14 cellular contexts compared by ENCODE assay signal in the genomic region with DNA sequence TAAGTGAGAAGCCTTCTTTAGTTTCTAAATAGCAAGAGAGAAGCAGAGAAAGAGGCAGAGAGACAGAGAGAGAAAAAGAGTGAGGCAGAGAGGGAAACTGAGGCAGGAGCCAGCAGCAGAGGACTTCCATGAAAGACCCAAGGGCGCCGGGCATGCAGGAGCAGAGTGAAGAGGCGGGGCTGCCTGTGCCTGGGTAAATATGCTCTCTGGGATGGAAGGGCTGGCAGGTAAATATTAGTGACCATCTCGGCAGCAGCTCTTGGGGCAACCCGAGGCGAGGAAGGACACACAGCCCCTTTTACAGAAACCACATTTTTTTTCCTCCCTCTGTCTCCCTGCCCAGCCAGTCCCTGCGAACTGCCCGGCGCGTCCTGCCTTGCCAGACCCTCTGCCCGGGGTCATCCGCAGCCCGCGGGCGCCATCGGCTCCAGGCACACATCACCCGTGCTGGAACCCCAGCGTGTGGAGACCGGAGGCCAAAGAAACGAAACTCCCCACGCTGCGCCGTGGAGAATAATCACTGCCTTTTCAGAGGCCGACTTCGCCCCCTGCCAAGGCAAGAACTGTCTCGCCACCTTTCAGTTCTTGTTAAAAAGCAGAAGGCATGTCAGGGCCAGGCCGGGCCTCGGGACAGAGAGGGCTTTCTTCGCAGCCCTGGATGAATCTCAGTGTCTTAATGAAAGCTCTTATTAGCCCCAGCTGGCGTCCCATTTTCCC.
DNase-seq lines count a peak whose midpoint lies in the region; ATAC-seq and TF ChIP-seq lines count a peak whose summit lies in the region.
"Had no signal": no experiment of that assay in that cellular context is flagged by ENCODE, and none has a peak within 500 bp of the region (broad histone marks: within the 10 kb centered on the region; RNA-seq: fewer than 3 reads in every experiment).

No MANE protein-coding gene starts in this region.

- H3K4me3 ChIP-seq in H7 (ENCODE audit: insufficient read depth, low read depth, low read length) (no peak overlapping the region), coronary artery (peak overlapping the region; percentile 17), neural progenitor cell (no peak overlapping the region), Peyer's patch (no peak overlapping the region)
- H3K4me3 ChIP-seq: SJCRH30, vagina had no signal

- no peaks in the 10 kb centered on the region for H3K36me3 Mint-ChIP-seq in neural progenitor cell

- H3K27me3 Mint-ChIP-seq in neural progenitor cell (ENCODE audit: insufficient read depth, low read depth) = peaks cover 4% of the 10 kb centered on the region

- H3K9me3 ChIP-seq in neural progenitor cell (ENCODE audit: low read depth) = peaks cover 3% of the 10 kb centered on the region
- H3K9me3 ChIP-seq in Peyer's patch = no peaks in the 10 kb centered on the region
- H3K9me3 ChIP-seq: vagina had no signal

- peak overlapping the region; percentile 63 for H2AFZ ChIP-seq in neural progenitor cell (replicated peaks)

- no peaks in the 10 kb centered on the region for H3K27me3 ChIP-seq in H7 (ENCODE audit: control insufficient read depth, insufficient read depth, low read length)
- H3K27me3 ChIP-seq in neural progenitor cell = no peaks in the 10 kb centered on the region
- no peaks in the 10 kb centered on the region for H3K27me3 ChIP-seq in Peyer's patch
- H3K27me3 ChIP-seq: SJCRH30, vagina had no signal

- peaks cover 36% of the 10 kb centered on the region for H3F3A ChIP-seq in neural progenitor cell (ENCODE audit: low read depth)

- H3K9ac ChIP-seq in neural progenitor cell = no peak overlapping the region

- H3K79me2 ChIP-seq in neural progenitor cell (ENCODE audit: low read depth) = no peaks in the 10 kb centered on the region

- no peak for ATAC-seq in HG02678 (IDR thresholded peaks at IDR 0.05; ENCODE audit: unreplicated experiment)
- ATAC-seq in HG02610 (IDR thresholded peaks at IDR 0.05; ENCODE audit: unreplicated experiment) = no peak
- ATAC-seq in GM18861 (IDR thresholded peaks at IDR 0.05; ENCODE audit: unreplicated experiment) = no peak

- H3K27ac ChIP-seq in coronary artery (no peak overlapping the region), neural progenitor cell (peak overlapping the region; percentile 83), Peyer's patch (no peak overlapping the region)
- H3K27ac ChIP-seq: SJCRH30, vagina had no signal

- no peak for TF ChIP-seq CTCF in coronary artery (IDR thresholded peaks at IDR 0.05)
- TF ChIP-seq CTCF in neural progenitor cell (IDR thresholded peaks at IDR 0.05) = no peak
- no peak for TF ChIP-seq CTCF in Peyer's patch (IDR thresholded peaks at IDR 0.05)

- TF ChIP-seq POLR2A in Peyer's patch (IDR thresholded peaks at IDR 0.05) = no peak

- peaks cover 27% of the 10 kb centered on the region for H3K4me1 Mint-ChIP-seq in neural progenitor cell

- peaks cover 5% of the 10 kb centered on the region for H3K9me3 Mint-ChIP-seq in neural progenitor cell

- H3K27ac Mint-ChIP-seq in neural progenitor cell = no peak overlapping the region

- H3K4me1 ChIP-seq in neural progenitor cell (peaks cover 36% of the 10 kb centered on the region), Peyer's patch (no peaks in the 10 kb centered on the region)
- H3K4me1 ChIP-seq: vagina had no signal

- peak overlapping the region; percentile 47 for H3K4me2 ChIP-seq in neural progenitor cell

- no peaks in the 10 kb centered on the region for H4K20me1 ChIP-seq in neural progenitor cell (ENCODE audit: low read depth)

- H3K36me3 ChIP-seq in H7 (replicated peaks; ENCODE audit: control insufficient read depth, insufficient read depth, low read length) (no peaks in the 10 kb centered on the region), neural progenitor cell (no peaks in the 10 kb centered on the region), Peyer's patch (no peaks in the 10 kb centered on the region)
- H3K36me3 ChIP-seq: SJCRH30, vagina had no signal

- H3K4me3 Mint-ChIP-seq in neural progenitor cell = no peak overlapping the region

- DNase-seq in Ammon's horn (ENCODE audit: low spot score) (peak; percentile 84), H7 (peak; percentile 30), coronary artery (ENCODE audit: low spot score) (no peak), neural progenitor cell (ENCODE audit: low spot score) (peak; percentile 43), Peyer's patch (no peak)
- DNase-seq: activated CD4-positive, alpha-beta T cell treated with anti-CD3 and anti-CD28 coated beads for 1 hour; activated naive CD4-positive, alpha-beta T cell treated with Interleukin-2 at 50 U/mL for 16 hours; cerebellar nuclear complex; SJCRH30; stimulated activated naive CD4-positive, alpha-beta T cell treated with Interleukin-2 at 50 U/mL for 16 hours had no signal

Comparison
In these comparisons a context has a peak if more than half of its experiments do, and no peak if none do; other contexts are left out.
1. DNase-seq: peak in Ammon's horn (single experiment), H7 (single experiment) and neural progenitor cell (single experiment); none in coronary artery (single experiment) and Peyer's patch (0 of 3).